20 cellular contexts compared by ENCODE assay signal in genomic region chr16:65739518-65739917, GRCh38.
"Had no signal": no experiment of that assay in that cellular context is flagged by ENCODE, and none has a peak within 500 bp of the region (broad histone marks: within the 10 kb centered on the region; RNA-seq: fewer than 3 reads in every experiment).

No MANE protein-coding gene starts in this region.

- H3K36me3 ChIP-seq: esophagus muscularis mucosa, stomach, thoracic aorta had no signal

- ATAC-seq: activated naive CD8-positive, alpha-beta T cell treated with anti-CD3 and anti-CD28 coated beads, Interleukin-2, amount 50 U/mL, for 24 hours; activated T-helper 17 cell treated with anti-CD3 and anti-CD28 coated beads, Interleukin-2, amount 50 U/mL, for 72 hours; left ventricle myocardium superior; natural killer cell treated with Interleukin-12 subunit alpha and Interleukin-12 subunit beta and Interleukin-15 and Interleukin-18, amount 100 ng/mL, for 72 hours; sciatic nerve had no signal

- H3K9me3 ChIP-seq: esophagus muscularis mucosa, stomach, thoracic aorta had no signal

- H3K27ac ChIP-seq: esophagus muscularis mucosa, stomach, thoracic aorta had no signal

- H3K4me3 ChIP-seq: esophagus muscularis mucosa, stomach, thoracic aorta had no signal

- H3K4me1 ChIP-seq: esophagus muscularis mucosa, stomach had no signal

- FAIRE-seq: astrocyte, endometrium had no signal

- DNase-seq: activated CD4-positive, alpha-beta T cell treated with anti-CD3 and anti-CD28 coated beads, Interleukin-2, amount 50 U/mL, for 4 hours; activated CD4-positive, CD25-positive, alpha-beta regulatory T cell treated with anti-CD3 and anti-CD28 coated beads, Interleukin-2, amount 50 U/mL, for 72 hours; activated naive CD4-positive, alpha-beta T cell treated with anti-CD3 and anti-CD28 coated beads for 36 hours; activated naive CD8-positive, alpha-beta T cell treated with anti-CD3 and anti-CD28 coated beads, Interleukin-2, amount 50 U/mL, for 24 hours; glutamatergic neuron; hypothalamus; left ventricle myocardium superior; mesendoderm; occipital lobe; stimulated activated CD4-positive, alpha-beta T cell treated with anti-CD3 and anti-CD28 coated beads, Interleukin-1b, Interleukin-23, amount 100 ng/mL, for 48 hours; stomach; T-helper 1 cell; T1000 had no signal

- H3K27me3 ChIP-seq: esophagus muscularis mucosa, stomach had no signal
